In the genomic region with DNA sequence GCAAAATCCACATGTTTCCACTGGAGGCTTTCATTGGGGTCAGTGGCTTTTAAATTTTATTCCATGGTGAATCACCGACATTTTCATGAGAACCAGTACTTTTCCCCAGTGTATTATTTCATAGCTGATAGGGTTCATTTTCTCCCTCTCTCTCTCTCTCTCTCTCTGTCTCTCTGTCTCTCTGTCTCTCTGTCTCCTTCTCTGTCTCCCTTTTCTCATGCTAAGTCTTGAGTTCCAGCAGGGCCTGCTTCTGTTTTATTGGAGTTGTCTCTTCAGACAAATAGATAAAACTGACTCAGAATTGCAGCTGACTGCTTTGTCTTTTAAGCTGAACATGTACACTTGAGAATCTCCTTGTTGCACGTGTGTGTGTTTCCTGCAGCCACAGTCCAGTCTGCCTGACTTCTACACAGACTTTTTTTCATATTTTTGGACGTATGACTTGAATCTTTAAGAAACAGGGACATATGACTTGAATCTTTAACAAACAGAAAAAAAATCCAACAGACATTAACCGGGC, we compare ENCODE assay signal across 1 cellular context.
TF ChIP-seq lines count a peak whose summit lies in the region.

No MANE protein-coding gene starts in this region.

TF ChIP-seq in endothelial cell of umbilical vein, 7 proteins besides CTCF, POLR2A, EP300 and RAD21 (continued from another document):
- no peak for TF ChIP-seq JUN (IDR thresholded peaks at IDR 0.05; ENCODE audit: borderline replicate concordance, insufficient read depth, insufficient read length, low read depth)
